In genomic region chr5:43236633-43237355, GRCh38 we compare ENCODE assay signal across 28 cellular contexts. TPM values are rescaled to one million over a fixed set of nuclear protein-coding genes. Genes with fewer than 3 reads are reported as not detected.
"Had no signal": no experiment of that assay in that cellular context is flagged by ENCODE, and none has a peak within 500 bp of the region (broad histone marks: within the 10 kb centered on the region; RNA-seq: fewer than 3 reads in every experiment).

No MANE protein-coding gene starts in this region.

- ATAC-seq: activated CD4-positive, CD25-positive, alpha-beta regulatory T cell treated with anti-CD3 and anti-CD28 coated beads, Interleukin-2, amount 50 U/mL, for 24 hours; heart right ventricle; naive thymus-derived CD4-positive, alpha-beta T cell; stimulated activated naive CD8-positive, alpha-beta T cell treated with anti-CD3 and anti-CD28 coated beads, Interleukin-15, Interleukin-2, amounts not matched to agents 100 U/mL and 50 U/mL, for 24 hours; T-helper 17 cell had no signal

- H2AFZ ChIP-seq: neural progenitor cell had no signal

- H3K36me3 ChIP-seq: brain microvascular endothelial cell, esophagus squamous epithelium, heart right ventricle, left ventricle myocardium inferior, neural progenitor cell, right atrium auricular region, transverse colon, WERI-Rb-1 had no signal

- H3K4me2 ChIP-seq: neural progenitor cell had no signal

- H3K4me1 ChIP-seq: esophagus squamous epithelium, heart right ventricle, left ventricle myocardium inferior, neural progenitor cell, right atrium auricular region, testis, transverse colon had no signal

- H3K4me3 ChIP-seq: esophagus squamous epithelium, heart right ventricle, left ventricle myocardium inferior, neural progenitor cell, right atrium auricular region, testis, transverse colon had no signal

- H3K27me3 ChIP-seq: brain microvascular endothelial cell, esophagus squamous epithelium, neural progenitor cell, right atrium auricular region, testis, transverse colon had no signal

- H3K9me3 Mint-ChIP-seq: activated CD4-positive, alpha-beta memory T cell treated with anti-CD3 and anti-CD28 coated beads, Interleukin-2, amount 10 ng/mL, durations not matched to agents 7 days and 5 days; activated CD4-positive, alpha-beta T cell treated with anti-CD3 and anti-CD28 coated beads, Interleukin-2, amount 10 ng/mL, durations not matched to agents 24 days and 14 days; activated naive CD4-positive, alpha-beta T cell treated with anti-CD3 and anti-CD28 coated beads, Interleukin-2, amount 10 ng/mL, durations not matched to agents 7 days and 5 days; activated T-cell treated with anti-CD3 and anti-CD28 coated beads, Interleukin-2, amount 50 U/mL, for 24 hours; neural progenitor cell had no signal

- DNase-seq: activated CD4-positive, alpha-beta memory T cell treated with anti-CD3 and anti-CD28 coated beads, Interleukin-2, amount 10 ng/mL, durations not matched to agents 7 days and 5 days; activated CD4-positive, alpha-beta T cell treated with anti-CD3 and anti-CD28 coated beads, Interleukin-2, amount 10 ng/mL, durations not matched to agents 24 days and 14 days; activated CD8-positive, alpha-beta memory T cell treated with anti-CD3 and anti-CD28 coated beads, Interleukin-2, amount 50 U/mL, for 48 hours; activated gamma-delta T cell; activated naive CD4-positive, alpha-beta T cell treated with anti-CD3 and anti-CD28 coated beads, Interleukin-2, amount 10 ng/mL, durations not matched to agents 7 days and 5 days; activated T-cell treated with anti-CD3 and anti-CD28 coated beads, Interleukin-2, amount 50 U/mL, for 24 hours; amniotic stem cell; brain microvascular endothelial cell; caudate nucleus; esophagus squamous epithelium; foreskin melanocyte; heart right ventricle; kidney glomerular epithelial cell; left ventricle myocardium inferior; naive thymus-derived CD4-positive, alpha-beta T cell; occipital lobe; stimulated activated CD4-positive, alpha-beta T cell treated with anti-CD3 and anti-CD28 coated beads, Interleukin-2, amount 100 ng/mL, for 48 hours; stimulated activated naive CD8-positive, alpha-beta T cell treated with anti-CD3 and anti-CD28 coated beads, Interleukin-15, Interleukin-2, amounts not matched to agents 100 U/mL and 50 U/mL, for 24 hours; T-helper 17 cell; T1000; testis; transverse colon; WERI-Rb-1 had no signal

- H3K36me3 Mint-ChIP-seq: activated naive CD4-positive, alpha-beta T cell treated with anti-CD3 and anti-CD28 coated beads, Interleukin-2, amount 10 ng/mL, durations not matched to agents 7 days and 5 days; naive thymus-derived CD4-positive, alpha-beta T cell; neural progenitor cell had no signal

- H3K27ac ChIP-seq: brain microvascular endothelial cell, esophagus squamous epithelium, heart right ventricle, left ventricle myocardium inferior, neural progenitor cell, right atrium auricular region, testis, transverse colon, WERI-Rb-1 had no signal

- H3K27ac Mint-ChIP-seq: activated CD4-positive, alpha-beta memory T cell treated with anti-CD3 and anti-CD28 coated beads, Interleukin-2, amount 10 ng/mL, durations not matched to agents 7 days and 5 days; activated CD4-positive, alpha-beta T cell treated with anti-CD3 and anti-CD28 coated beads, Interleukin-2, amount 10 ng/mL, durations not matched to agents 24 days and 14 days; activated naive CD4-positive, alpha-beta T cell treated with anti-CD3 and anti-CD28 coated beads, Interleukin-2, amount 10 ng/mL, durations not matched to agents 7 days and 5 days; activated T-cell treated with anti-CD3 and anti-CD28 coated beads, Interleukin-2, amount 50 U/mL, for 24 hours; naive thymus-derived CD4-positive, alpha-beta T cell; neural progenitor cell; T-helper 17 cell had no signal

- H3K4me3 Mint-ChIP-seq: activated CD4-positive, alpha-beta memory T cell treated with anti-CD3 and anti-CD28 coated beads, Interleukin-2, amount 10 ng/mL, durations not matched to agents 7 days and 5 days; activated CD4-positive, alpha-beta T cell treated with anti-CD3 and anti-CD28 coated beads, Interleukin-2, amount 10 ng/mL, durations not matched to agents 24 days and 14 days; activated naive CD4-positive, alpha-beta T cell treated with anti-CD3 and anti-CD28 coated beads, Interleukin-2, amount 10 ng/mL, durations not matched to agents 7 days and 5 days; activated T-cell treated with anti-CD3 and anti-CD28 coated beads, Interleukin-2, amount 50 U/mL, for 24 hours; naive thymus-derived CD4-positive, alpha-beta T cell; neural progenitor cell; T-helper 17 cell had no signal

- H3K9me3 ChIP-seq: esophagus squamous epithelium, heart right ventricle, left ventricle myocardium inferior, right atrium auricular region, testis, transverse colon had no signal

- H3K9ac ChIP-seq: neural progenitor cell had no signal

- H3K4me1 Mint-ChIP-seq: neural progenitor cell had no signal

RNA-seq across cellular contexts. Expression of gene NIM1K, which starts 44.8 kb away (rescaled TPM):
- total RNA-seq: glomerular endothelial cell, lung microvascular endothelial cell had no signal
